ENCODE assay signal across 22 cellular contexts in the genomic region with DNA sequence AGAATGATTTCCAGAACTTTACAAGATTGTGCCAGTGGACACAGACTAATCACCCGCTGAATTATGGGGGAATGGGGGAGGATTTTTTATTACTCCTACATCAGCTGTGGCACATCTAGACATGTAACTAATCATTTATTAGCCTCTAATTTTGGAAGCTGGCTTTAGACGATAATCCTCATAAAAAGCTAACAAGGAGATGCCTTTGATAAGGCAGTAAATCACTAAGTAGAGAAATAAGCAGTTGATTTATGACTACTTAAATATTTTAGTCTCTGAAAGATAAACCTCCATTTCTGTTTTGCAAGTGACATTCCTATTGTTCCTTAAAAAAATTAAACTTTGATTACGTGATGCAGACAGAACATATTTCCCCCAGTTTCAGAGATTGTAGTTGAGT.
DNase-seq lines count a peak whose midpoint lies in the region; FAIRE-seq and TF ChIP-seq lines count a peak whose summit lies in the region.
"Had no signal": no experiment of that assay in that cellular context is flagged by ENCODE, and none has a peak within 500 bp of the region (broad histone marks: within the 10 kb centered on the region; RNA-seq: fewer than 3 reads in every experiment).

No MANE protein-coding gene starts in this region.

- no peaks in the 10 kb centered on the region for H3K79me1 ChIP-seq in mesenchymal stem cell (replicated peaks; ENCODE audit: low read length, poor library complexity, severe bottlenecking)

- no peak for FAIRE-seq in GM12891 (lab: Jason Lieb, UNC)

- no peak overlapping the region for H3K23ac ChIP-seq in mesenchymal stem cell (ENCODE audit: low read length in 2 of 2)

- 60% methylated on average over 1 of the region's 3 CpGs for WGBS in mesenchymal stem cell

- H3K4me2 ChIP-seq in mesenchymal stem cell (ENCODE audit: low read length, poor library complexity, severe bottlenecking): no peak overlapping the region

- no peak overlapping the region for H3K4ac ChIP-seq in mesenchymal stem cell (ENCODE audit: low read depth in 1 of 2, low read length in 2 of 2)

- H3K14ac ChIP-seq in mesenchymal stem cell (ENCODE audit: low read length in 2 of 2): no peak overlapping the region

- no peak overlapping the region for H4K8ac ChIP-seq in mesenchymal stem cell (ENCODE audit: low read length)

- no peak overlapping the region for H3K27ac Mint-ChIP-seq in activated CD4-positive, alpha-beta memory T cell treated with anti-CD3 and anti-CD28 coated beads, Interleukin-2, amount 10 ng/mL, durations not matched to agents 7 days and 5 days
- H3K27ac Mint-ChIP-seq in glutamatergic neuron (ENCODE audit: unreplicated experiment): no peak overlapping the region
- H3K27ac Mint-ChIP-seq: CD8-positive, alpha-beta memory T cell; IgD-negative memory B cell had no signal

- H2BK15ac ChIP-seq in mesenchymal stem cell (ENCODE audit: low read depth, poor library complexity, severe bottlenecking): no peak overlapping the region

- no peak overlapping the region for H2AK5ac ChIP-seq in mesenchymal stem cell (ENCODE audit: low read length, severe bottlenecking)

- POLR2A ChIA-PET in activated CD4-positive, alpha-beta memory T cell treated with anti-CD3 and anti-CD28 coated beads, Interleukin-2, amount 10 ng/mL, durations not matched to agents 7 days and 5 days (lab: Charles Lee): no interaction called here

- CTCF ChIA-PET in activated CD4-positive, alpha-beta memory T cell treated with anti-CD3 and anti-CD28 coated beads, Interleukin-2, amount 10 ng/mL, durations not matched to agents 7 days and 5 days (lab: Charles Lee): no interaction called here

- no peak overlapping the region for H3K18ac ChIP-seq in mesenchymal stem cell (ENCODE audit: low read depth in 1 of 2, low read length in 2 of 2)

- TF ChIP-seq POLR2A in GM12891 (IDR thresholded peaks at IDR 0.05; ENCODE audit: low read depth, low read length): no peak

- H3K27ac ChIP-seq in SK-N-MC (0 out of 2 replicates have a peak overlapping the region, but pooled peaks have one; percentile 21), mesenchymal stem cell (ENCODE audit: low read length, poor library complexity, severe bottlenecking) (no peak overlapping the region)
- H3K27ac ChIP-seq: C4-2B, Peyer's patch had no signal

- H3K9me3 Mint-ChIP-seq in activated CD4-positive, alpha-beta memory T cell treated with anti-CD3 and anti-CD28 coated beads, Interleukin-2, amount 10 ng/mL, durations not matched to agents 7 days and 5 days: peaks cover 3% of the 10 kb centered on the region
- H3K9me3 Mint-ChIP-seq in glutamatergic neuron (ENCODE audit: unreplicated experiment): no peaks in the 10 kb centered on the region
- H3K9me3 Mint-ChIP-seq: CD8-positive, alpha-beta memory T cell; IgD-negative memory B cell had no signal

- peaks cover 3% of the 10 kb centered on the region for H3K4me1 ChIP-seq in mesenchymal stem cell (ENCODE audit: control insufficient read depth, insufficient read depth, low read depth, low read length)
- H3K4me1 ChIP-seq: Peyer's patch had no signal

- no peak overlapping the region for H3K4me3 Mint-ChIP-seq in activated CD4-positive, alpha-beta memory T cell treated with anti-CD3 and anti-CD28 coated beads, Interleukin-2, amount 10 ng/mL, durations not matched to agents 7 days and 5 days
- H3K4me3 Mint-ChIP-seq in glutamatergic neuron (ENCODE audit: unreplicated experiment): no peak overlapping the region
- H3K4me3 Mint-ChIP-seq: CD8-positive, alpha-beta memory T cell; IgD-negative memory B cell; T-helper 17 cell had no signal

- no peaks in the 10 kb centered on the region for H3K27me3 ChIP-seq in mesenchymal stem cell (ENCODE audit: control insufficient read depth in 1 of 2, insufficient read depth in 1 of 2, low read length in 2 of 2)
- H3K27me3 ChIP-seq: Peyer's patch had no signal

- H3K4me1 Mint-ChIP-seq in activated CD4-positive, alpha-beta memory T cell treated with anti-CD3 and anti-CD28 coated beads, Interleukin-2, amount 10 ng/mL, durations not matched to agents 7 days and 5 days: peaks cover 14% of the 10 kb centered on the region
- peaks cover 10% of the 10 kb centered on the region for H3K4me1 Mint-ChIP-seq in glutamatergic neuron (ENCODE audit: low read depth, unreplicated experiment)

- DNase-seq in EH (ENCODE audit: low read depth): peak; percentile 38
- peak; percentile 14 for DNase-seq in LNCaP clone FGC (ENCODE audit: low read depth)
- no peak for DNase-seq in SK-N-MC (ENCODE audit: low read depth, low spot score)
- DNase-seq in mesenchymal stem cell: no peak
- no peak for DNase-seq in GM12891 (ENCODE audit: insufficient read length, low spot score)
- DNase-seq in SKM-1 (lab: John Stamatoyannopoulos, UW; ENCODE audit: unreplicated experiment): no peak
- no peak for DNase-seq in activated CD4-positive, alpha-beta memory T cell treated with anti-CD3 and anti-CD28 coated beads, Interleukin-2, amount 10 ng/mL, durations not matched to agents 7 days and 5 days
- DNase-seq in glutamatergic neuron: no peak
- DNase-seq: Calu3; CD8-positive, alpha-beta memory T cell; H7; Karpas-422; NCI-H1417; NCI-H187 treated with DMSO at 0.1 percent for 48 hours; NCI-H2107; NCI-H748 treated with DMSO at 0.1 percent for 48 hours; Peyer's patch; Right ventricle myocardium superior; SW 1271; T-helper 17 cell had no signal

- H3K27me3 Mint-ChIP-seq in activated CD4-positive, alpha-beta memory T cell treated with anti-CD3 and anti-CD28 coated beads, Interleukin-2, amount 10 ng/mL, durations not matched to agents 7 days and 5 days: peaks cover 8% of the 10 kb centered on the region
- H3K27me3 Mint-ChIP-seq in glutamatergic neuron (ENCODE audit: unreplicated experiment): peaks cover 2% of the 10 kb centered on the region
- H3K27me3 Mint-ChIP-seq: CD8-positive, alpha-beta memory T cell; IgD-negative memory B cell; T-helper 17 cell had no signal

- H3K36me3 ChIP-seq in SK-N-MC (ENCODE audit: insufficient read depth, low read length): no peaks in the 10 kb centered on the region
- no peaks in the 10 kb centered on the region for H3K36me3 ChIP-seq in mesenchymal stem cell (ENCODE audit: control insufficient read depth in 1 of 2, insufficient read depth in 2 of 2, low read depth in 1 of 2, low read length in 2 of 2)
- H3K36me3 ChIP-seq: Peyer's patch had no signal

- H3K36me3 Mint-ChIP-seq in activated CD4-positive, alpha-beta memory T cell treated with anti-CD3 and anti-CD28 coated beads, Interleukin-2, amount 10 ng/mL, durations not matched to agents 7 days and 5 days (ENCODE audit: low read depth): no peaks in the 10 kb centered on the region
- no peaks in the 10 kb centered on the region for H3K36me3 Mint-ChIP-seq in glutamatergic neuron (ENCODE audit: unreplicated experiment)
- H3K36me3 Mint-ChIP-seq: CD8-positive, alpha-beta memory T cell; IgD-negative memory B cell had no signal

- no peak overlapping the region for H2BK120ac ChIP-seq in mesenchymal stem cell (ENCODE audit: low read depth, low read length)

- H3K9me3 ChIP-seq in SK-N-MC (ENCODE audit: low read depth, low read length) (no peaks in the 10 kb centered on the region), mesenchymal stem cell (ENCODE audit: control insufficient read depth, low read length) (no peaks in the 10 kb centered on the region)
- H3K9me3 ChIP-seq: Peyer's patch had no signal

- H3K9ac ChIP-seq in SK-N-MC (ENCODE audit: insufficient read length) (no peak overlapping the region), mesenchymal stem cell (ENCODE audit: low read length) (no peak overlapping the region)

- no peak overlapping the region for H4K91ac ChIP-seq in mesenchymal stem cell (ENCODE audit: low read length)

- H2BK5ac ChIP-seq in mesenchymal stem cell (ENCODE audit: low read depth, low read length, poor library complexity, severe bottlenecking): peak overlapping the region; percentile 12

- H2AFZ ChIP-seq in mesenchymal stem cell (ENCODE audit: low read depth, low read length): no peak overlapping the region

- H2BK12ac ChIP-seq in mesenchymal stem cell (ENCODE audit: low read length in 2 of 2): no peak overlapping the region

- no peak for TF ChIP-seq CTCF in LNCaP clone FGC (IDR thresholded peaks at IDR 0.05; ENCODE audit: control insufficient read depth, extremely low read depth, insufficient read depth)
- TF ChIP-seq CTCF in glutamatergic neuron (IDR thresholded peaks at IDR 0.05; ENCODE audit: partially characterized antibody, unreplicated experiment): no peak

- no peak overlapping the region for H3K4me3 ChIP-seq in LNCaP clone FGC (ENCODE audit: low read depth, low read length)
- H3K4me3 ChIP-seq in SK-N-MC: peak overlapping the region; percentile 1
- H3K4me3 ChIP-seq in mesenchymal stem cell (ENCODE audit: insufficient read depth in 1 of 2, low read depth in 1 of 2, low read length in 2 of 2): no peak overlapping the region
- H3K4me3 ChIP-seq: Peyer's patch had no signal

TF ChIP-seq in GM12891, 5 proteins besides CTCF, POLR2A, EP300 and RAD21:
- no peak for TF ChIP-seq POU2F2 (IDR thresholded peaks at IDR 0.05; ENCODE audit: low read depth, low read length)
- TF ChIP-seq SPI1 (IDR thresholded peaks at IDR 0.05; ENCODE audit: low read depth, low read length): no peak
- TF ChIP-seq PAX5 (IDR thresholded peaks at IDR 0.05; ENCODE audit: insufficient read depth, low read length, severe bottlenecking): no peak
- TF ChIP-seq POLR2AphosphoS5 (IDR thresholded peaks at IDR 0.05; ENCODE audit: low read depth, low read length): no peak
- TF ChIP-seq TAF1 (IDR thresholded peaks at IDR 0.05; ENCODE audit: low read depth, low read length): no peak

Comparison
In these comparisons a context has a peak if more than half of its experiments do, and no peak if none do; other contexts are left out.
1. DNase-seq: peak in EH (single experiment) and LNCaP clone FGC (single experiment); none in SK-N-MC (single experiment), mesenchymal stem cell (single experiment), GM12891 (single experiment), SKM-1 (single experiment), activated CD4-positive, alpha-beta memory T cell treated with anti-CD3 and anti-CD28 coated beads, Interleukin-2, amount 10 ng/mL, durations not matched to agents 7 days and 5 days (single experiment) and glutamatergic neuron (single experiment).